Comparison of ENCODE assay signal across 9 cellular contexts in genomic region chr4:151950993-151951726, GRCh38.
"Had no signal": no experiment of that assay in that cellular context is flagged by ENCODE, and none has a peak within 500 bp of the region (broad histone marks: within the 10 kb centered on the region; RNA-seq: fewer than 3 reads in every experiment).

No MANE protein-coding gene starts in this region.

- H3K4me3 ChIP-seq: SK-N-MC had no signal

- DNase-seq: activated CD4-positive, alpha-beta T cell treated with anti-CD3 and anti-CD28 coated beads for 36 hours; activated naive CD4-positive, alpha-beta T cell treated with anti-CD3 and anti-CD28 coated beads for 36 hours; effector CD8-positive, alpha-beta T cell; mammary epithelial cell; T-cell; trophoblast cell; WERI-Rb-1 had no signal

- H3K36me3 ChIP-seq: WERI-Rb-1 had no signal

- ATAC-seq: activated CD4-positive, alpha-beta T cell treated with anti-CD3 and anti-CD28 coated beads for 36 hours; left lobe of liver; T-cell had no signal

- H3K27ac ChIP-seq: SK-N-MC, WERI-Rb-1 had no signal
